In the genomic region with DNA sequence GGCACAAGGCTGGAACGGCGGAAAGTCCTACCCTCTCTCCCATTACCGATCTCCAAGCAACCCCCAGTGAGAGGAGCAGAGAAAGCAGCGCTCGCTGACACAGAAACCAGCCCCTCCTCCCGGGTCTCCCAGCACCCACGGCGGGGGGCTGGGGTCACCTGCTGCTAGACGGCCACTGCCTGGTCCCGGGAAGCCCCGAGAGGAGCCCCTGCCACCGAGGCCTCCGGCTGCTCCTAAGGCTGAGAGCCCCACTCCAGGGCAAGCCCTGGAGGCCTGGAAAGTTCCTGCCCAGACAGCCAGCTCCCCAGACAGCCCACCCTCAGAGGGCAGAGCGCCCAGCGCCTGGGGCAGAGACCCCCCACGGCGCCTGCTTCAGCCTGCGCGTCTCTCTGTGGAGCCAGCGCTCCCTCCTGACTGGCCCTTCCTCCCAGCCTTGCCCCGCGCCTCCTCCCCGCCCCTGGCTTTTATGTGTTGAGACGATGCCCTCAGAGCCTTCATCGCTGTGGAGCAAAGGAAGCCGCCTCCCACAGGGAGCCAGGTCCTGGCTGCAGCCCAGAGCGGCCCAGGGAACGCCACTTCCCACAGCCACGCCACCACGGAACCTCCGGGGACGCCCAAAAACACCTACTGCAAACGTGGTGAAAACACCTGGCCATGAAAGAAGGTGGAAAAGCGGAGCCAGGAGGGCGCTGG, we compare ENCODE assay signal across 19 cellular contexts. TPM values are rescaled to one million over a fixed set of nuclear protein-coding genes. Genes with fewer than 3 reads are reported as not detected.
A peak's percentile ranks its signal among the peaks of the same experiment; 100 is the strongest.
DNase-seq lines count a peak whose midpoint lies in the region; ATAC-seq, FAIRE-seq and TF ChIP-seq lines count a peak whose summit lies in the region.
"Had no signal": no experiment of that assay in that cellular context is flagged by ENCODE, and none has a peak within 500 bp of the region (broad histone marks: within the 10 kb centered on the region; RNA-seq: fewer than 3 reads in every experiment).

No MANE protein-coding gene starts in this region.

- no peak overlapping the region for H2BK15ac ChIP-seq in IMR-90 (ENCODE audit: low read depth, low read length)

- H3K27me3 ChIP-seq in IMR-90 (ENCODE audit: control insufficient read depth, insufficient read depth, low read length) (no peaks in the 10 kb centered on the region), dorsolateral prefrontal cortex (no peaks in the 10 kb centered on the region), neural progenitor cell (no peaks in the 10 kb centered on the region)
- H3K27me3 ChIP-seq: heart right ventricle had no signal

- no peak overlapping the region for H4K5ac ChIP-seq in IMR-90 (ENCODE audit: low read depth, low read length)

- DNase-seq in AG08395 (ENCODE audit: low spot score) (peak; percentile 50), IMR-90 (no peak), dorsolateral prefrontal cortex (peak in 3 of 10 donors; percentile 21 to 53 (median 43)), neural progenitor cell (ENCODE audit: low spot score) (peak; percentile 63), GOT3 (lab: John Stamatoyannopoulos, UW) (no peak), GM12892 (ENCODE audit: insufficient read length) (no peak), cerebellar cortex (ENCODE audit: low spot score) (no peak)
- no peak for DNase-seq in activated naive CD4-positive, alpha-beta T cell treated with anti-CD3 and anti-CD28 coated beads, Interleukin-2, amount 10 ng/mL, durations not matched to agents 7 days and 5 days
- DNase-seq: activated naive CD8-positive, alpha-beta T cell treated with anti-CD3 and anti-CD28 coated beads, Interleukin-2, amount 50 U/mL, for 24 hours; effector memory CD8-positive, alpha-beta T cell; Karpas-422; mesenchymal stem cell; NCI-H1092 treated with DMSO at 0.1 percent for 48 hours; NCI-H2081 treated with DMSO at 0.1 percent for 48 hours; NCI-H69; T-helper 9 cell had no signal

- no peak overlapping the region for H3K18ac ChIP-seq in IMR-90 (ENCODE audit: low read depth, low read length)

- no TSS peak for BruUV-seq in IMR-90 (replicated peaks; lab: Mats Ljungman, UMichigan)

- H3K4me2 ChIP-seq in IMR-90 (ENCODE audit: low read depth, low read length) (no peak overlapping the region), neural progenitor cell (peak overlapping the region; percentile 20)

- no peak overlapping the region for H3K4me3 ChIP-seq in IMR-90 (ENCODE audit: insufficient read depth, low read depth, low read length)
- peak overlapping the region in 9 of 59 donors; percentile 8 to 33 (median 14) for H3K4me3 ChIP-seq in dorsolateral prefrontal cortex
- no peak overlapping the region for H3K4me3 ChIP-seq in neural progenitor cell
- H3K4me3 ChIP-seq: heart right ventricle had no signal

- peaks cover 8% of the 10 kb centered on the region for H3K27me3 Mint-ChIP-seq in neural progenitor cell (ENCODE audit: insufficient read depth, low read depth)
- no peaks in the 10 kb centered on the region for H3K27me3 Mint-ChIP-seq in activated naive CD4-positive, alpha-beta T cell treated with anti-CD3 and anti-CD28 coated beads, Interleukin-2, amount 10 ng/mL, durations not matched to agents 7 days and 5 days
- H3K27me3 Mint-ChIP-seq: activated naive CD8-positive, alpha-beta T cell treated with anti-CD3 and anti-CD28 coated beads, Interleukin-2, amount 50 U/mL, for 24 hours; effector memory CD8-positive, alpha-beta T cell; naive thymus-derived CD8-positive, alpha-beta T cell had no signal

- no peak for FAIRE-seq in GM12892 (lab: Jason Lieb, UNC)

- no peak overlapping the region for H2BK5ac ChIP-seq in IMR-90 (ENCODE audit: low read depth, low read length, poor library complexity, severe bottlenecking)

- no peak overlapping the region for H3K56ac ChIP-seq in IMR-90 (ENCODE audit: extremely low read depth, insufficient read depth, low read length)

- no peak for ATAC-seq in IMR-90 (ENCODE audit: low read depth)
- ATAC-seq: activated CD4-positive, CD25-positive, alpha-beta regulatory T cell treated with anti-CD3 and anti-CD28 coated beads, Interleukin-2, amount 50 U/mL, for 24 hours; activated naive CD8-positive, alpha-beta T cell treated with anti-CD3 and anti-CD28 coated beads, Interleukin-2, amount 50 U/mL, for 24 hours; effector memory CD8-positive, alpha-beta T cell; heart right ventricle; naive thymus-derived CD8-positive, alpha-beta T cell had no signal

- peaks cover 24% of the 10 kb centered on the region for H3K9me1 ChIP-seq in IMR-90 (ENCODE audit: insufficient read depth, low read length)

- H3K14ac ChIP-seq in IMR-90 (replicated peaks; ENCODE audit: low read depth, low read length), result no peak overlapping the region

- 79% methylated on average over 13 of the region's 35 CpGs; no CpG with 5 or more reads in 1 of the 2 experiments for WGBS in IMR-90 (ENCODE audit: extremely low coverage in 2 of 2, insufficient read length in 1 of 2), 2 experiments

- H2AFZ ChIP-seq in IMR-90 (replicated peaks; ENCODE audit: low read length, poor library complexity) (peak overlapping the region; percentile 56), neural progenitor cell (replicated peaks) (no peak overlapping the region)

- H3K4me1 Mint-ChIP-seq in neural progenitor cell, result peaks cover 31% of the 10 kb centered on the region
- no peaks in the 10 kb centered on the region for H3K4me1 Mint-ChIP-seq in activated naive CD4-positive, alpha-beta T cell treated with anti-CD3 and anti-CD28 coated beads, Interleukin-2, amount 10 ng/mL, durations not matched to agents 7 days and 5 days
- H3K4me1 Mint-ChIP-seq: activated naive CD8-positive, alpha-beta T cell treated with anti-CD3 and anti-CD28 coated beads, Interleukin-2, amount 50 U/mL, for 24 hours had no signal

- peaks cover 16% of the 10 kb centered on the region for H3K4me1 ChIP-seq in IMR-90 (ENCODE audit: control insufficient read depth, insufficient read depth, low read length)
- peaks cover 15% of the 10 kb centered on the region for H3K4me1 ChIP-seq in neural progenitor cell

- H4K91ac ChIP-seq in IMR-90 (ENCODE audit: insufficient read depth, low read depth, low read length), result no peak overlapping the region

- H3K79me1 ChIP-seq in IMR-90 (ENCODE audit: low read depth in 1 of 2, low read length in 2 of 2), result peaks cover 32 to 80% of the 10 kb centered on the region in 2 experiments

- H4K20me1 ChIP-seq in IMR-90 (ENCODE audit: insufficient read depth, low read length) (peaks cover 61% of the 10 kb centered on the region), neural progenitor cell (ENCODE audit: low read depth) (peaks cover 41% of the 10 kb centered on the region)

- no peak for TF ChIP-seq RAD21 in IMR-90 (IDR thresholded peaks at IDR 0.05; ENCODE audit: low read length)

- TF ChIP-seq POLR2A in IMR-90 (IDR thresholded peaks at IDR 0.05; ENCODE audit: low read depth, low read length), result no peak
- no peak for TF ChIP-seq POLR2A in GM12892 (IDR thresholded peaks at IDR 0.05; ENCODE audit: low read depth, low read length)

- intact Hi-C loops in IMR-90 (cut with micrococcal nuclease) (no loop called here), dorsolateral prefrontal cortex (cut with DNase I) (no loop called here)

- H4K8ac ChIP-seq in IMR-90 (ENCODE audit: low read depth in 2 of 2, low read length in 2 of 2), result no peak overlapping the region

- H2BK20ac ChIP-seq in IMR-90 (ENCODE audit: low read depth, low read length), result no peak overlapping the region

- POLR2A ChIA-PET in IMR-90 (lab: Charles Lee; ENCODE audit: unreplicated experiment), result no interaction called here

- H3K36me3 Mint-ChIP-seq in neural progenitor cell, result peaks cover 26% of the 10 kb centered on the region
- H3K36me3 Mint-ChIP-seq in activated naive CD4-positive, alpha-beta T cell treated with anti-CD3 and anti-CD28 coated beads, Interleukin-2, amount 10 ng/mL, durations not matched to agents 7 days and 5 days, result peaks cover 14% of the 10 kb centered on the region

- H3K9me3 Mint-ChIP-seq in neural progenitor cell, result no peaks in the 10 kb centered on the region
- H3K9me3 Mint-ChIP-seq in activated naive CD4-positive, alpha-beta T cell treated with anti-CD3 and anti-CD28 coated beads, Interleukin-2, amount 10 ng/mL, durations not matched to agents 7 days and 5 days, result no peaks in the 10 kb centered on the region
- H3K9me3 Mint-ChIP-seq: activated naive CD8-positive, alpha-beta T cell treated with anti-CD3 and anti-CD28 coated beads, Interleukin-2, amount 50 U/mL, for 24 hours; effector memory CD8-positive, alpha-beta T cell; naive thymus-derived CD8-positive, alpha-beta T cell had no signal

- dilution Hi-C loops in IMR-90 (cut with HindIII; ENCODE audit: low sequenced_read_pairs, unreplicated experiment), result no loop called here

- H3K9me3 ChIP-seq in IMR-90 (ENCODE audit: control insufficient read depth, insufficient read depth, low read length) (no peaks in the 10 kb centered on the region), neural progenitor cell (ENCODE audit: low read depth) (no peaks in the 10 kb centered on the region)
- H3K9me3 ChIP-seq: heart right ventricle had no signal

- no peak overlapping the region for H2BK120ac ChIP-seq in IMR-90 (ENCODE audit: low read depth, low read length)

- in situ Hi-C loops in IMR-90 (cut with MboI; ENCODE audit: low sequenced_read_pairs), result loop anchor here (10.0 kb wide), 1 partner anchor 46 kb away; the partner anchor contains the start of gene MLLT1

- H3K27ac ChIP-seq in IMR-90 (ENCODE audit: insufficient read depth, low read length), result no peak overlapping the region
- H3K27ac ChIP-seq in dorsolateral prefrontal cortex, result peak overlapping the region in 38 of 59 donors; percentile 5 to 91 (median 53)
- no peak overlapping the region for H3K27ac ChIP-seq in neural progenitor cell
- H3K27ac ChIP-seq: heart right ventricle had no signal

- H3K4ac ChIP-seq in IMR-90 (ENCODE audit: low read depth, low read length), result no peak overlapping the region

- CTCF ChIA-PET in IMR-90 (lab: Yijun Ruan, JAX), result no interaction called here
- CTCF ChIA-PET in activated naive CD4-positive, alpha-beta T cell treated with anti-CD3 and anti-CD28 coated beads, Interleukin-2, amount 10 ng/mL, durations not matched to agents 7 days and 5 days (lab: Charles Lee), result no interaction called here

- peaks cover 39% of the 10 kb centered on the region for H3K36me3 ChIP-seq in IMR-90 (ENCODE audit: control insufficient read depth, insufficient read depth, low read length)
- no peaks in the 10 kb centered on the region for H3K36me3 ChIP-seq in neural progenitor cell

- peak overlapping the region; percentile 47 for H2AK9ac ChIP-seq in IMR-90 (replicated peaks; ENCODE audit: low read depth, low read length, poor library complexity)

- no peak overlapping the region for H3K4me3 Mint-ChIP-seq in neural progenitor cell
- no peak overlapping the region for H3K4me3 Mint-ChIP-seq in activated naive CD4-positive, alpha-beta T cell treated with anti-CD3 and anti-CD28 coated beads, Interleukin-2, amount 10 ng/mL, durations not matched to agents 7 days and 5 days
- H3K4me3 Mint-ChIP-seq: activated naive CD8-positive, alpha-beta T cell treated with anti-CD3 and anti-CD28 coated beads, Interleukin-2, amount 50 U/mL, for 24 hours; effector memory CD8-positive, alpha-beta T cell had no signal

- H3K9ac ChIP-seq in IMR-90 (ENCODE audit: low read depth, low read length) (no peak overlapping the region), neural progenitor cell (no peak overlapping the region)

- H3K79me2 ChIP-seq in neural progenitor cell (ENCODE audit: low read depth), result peaks cover 58% of the 10 kb centered on the region

- H2AK5ac ChIP-seq in IMR-90 (ENCODE audit: low read depth, low read length), result no peak overlapping the region

- H3F3A ChIP-seq in neural progenitor cell (ENCODE audit: low read depth), result no peaks in the 10 kb centered on the region

- no peak overlapping the region for H3K23ac ChIP-seq in IMR-90 (ENCODE audit: low read depth, low read length)

- TF ChIP-seq CTCF in IMR-90 (conservative IDR thresholded peaks at IDR 0.05; ENCODE audit: low read depth, low read length) (no peak), dorsolateral prefrontal cortex (IDR thresholded peaks at IDR 0.05 in 54 of 56, conservative IDR thresholded peaks at IDR 0.05 in 2 of 56; ENCODE audit: low read depth in 1 of 56, partially characterized antibody in 56 of 56) (no peak), neural progenitor cell (IDR thresholded peaks at IDR 0.05) (no peak)

- H3K27ac Mint-ChIP-seq in neural progenitor cell, result peak overlapping the region; percentile 95
- no peak overlapping the region for H3K27ac Mint-ChIP-seq in activated naive CD4-positive, alpha-beta T cell treated with anti-CD3 and anti-CD28 coated beads, Interleukin-2, amount 10 ng/mL, durations not matched to agents 7 days and 5 days
- H3K27ac Mint-ChIP-seq: activated naive CD8-positive, alpha-beta T cell treated with anti-CD3 and anti-CD28 coated beads, Interleukin-2, amount 50 U/mL, for 24 hours had no signal

RNA-seq across cellular contexts. Expression of gene MLLT1, which starts 51.1 kb away (rescaled TPM):
- total RNA-seq in IMR-90 (2012; rRNA removed) (1.3 and 1.7 TPM in 2 replicates), dorsolateral prefrontal cortex (100 to 1,000 TPM in 56 of 120 experiments, 10 to 100 TPM in 64; 67.9 to 201 (median 99.1) TPM), neural progenitor cell (ENCODE audit: low replicate concordance) (5.6 and 21.0 TPM in 2 replicates)
- polyA plus RNA-seq in IMR-90 (2012; rRNA removed), result 30.6 and 45.4 TPM in 2 replicates
- polyA plus RNA-seq in IMR-90 (2012; cell fraction: cytosol; rRNA removed), result 19.2 and 30.8 TPM in 2 replicates
- polyA plus RNA-seq in IMR-90 (2012; cell fraction: nucleus; rRNA removed; ENCODE audit: low replicate concordance), result 39.7 and 78.9 TPM in 2 replicates
- 7.4 TPM for polyA plus RNA-seq in GM12892 (2012; ENCODE audit: missing spikeins)

Comparison
In these comparisons a context has a peak if more than half of its experiments do, and no peak if none do; other contexts are left out.
1. DNase-seq: peak in AG08395 (single experiment) and neural progenitor cell (single experiment); none in IMR-90 (single experiment), GOT3 (single experiment), GM12892 (single experiment), activated naive CD4-positive, alpha-beta T cell treated with anti-CD3 and anti-CD28 coated beads, Interleukin-2, amount 10 ng/mL, durations not matched to agents 7 days and 5 days (single experiment) and cerebellar cortex (single experiment).
2. H3K27ac ChIP-seq: peak in dorsolateral prefrontal cortex (38 of 59); none in IMR-90 (single experiment) and neural progenitor cell (single experiment).